In genomic region chr5:150256416-150257064, GRCh38 we compare ENCODE assay signal across 16 cellular contexts. TPM values are rescaled to one million over a fixed set of nuclear protein-coding genes. Genes with fewer than 3 reads are reported as not detected.
DNase-seq lines count a peak whose midpoint lies in the region; ATAC-seq and TF ChIP-seq lines count a peak whose summit lies in the region.
"Had no signal": no experiment of that assay in that cellular context is flagged by ENCODE, and none has a peak within 500 bp of the region (broad histone marks: within the 10 kb centered on the region; RNA-seq: fewer than 3 reads in every experiment).

No MANE protein-coding gene starts in this region.

- H4K20me1 ChIP-seq in hepatocyte (ENCODE audit: insufficient read depth, poor library complexity, severe bottlenecking): no peaks in the 10 kb centered on the region

- no peaks in the 10 kb centered on the region for H3K36me3 Mint-ChIP-seq in T-helper 17 cell (ENCODE audit: low read depth)

- peak; percentile 16 for DNase-seq in DMS53 (lab: John Stamatoyannopoulos, UW)
- DNase-seq in DMS53 treated with DMSO at 0.1 percent for 48 hours (lab: John Stamatoyannopoulos, UW; ENCODE audit: unreplicated experiment): no peak
- no peak for DNase-seq in T-helper 17 cell
- no peak for DNase-seq in hepatocyte (ENCODE audit: low spot score)
- DNase-seq in psoas muscle: no peak
- no peak for DNase-seq in mucosa of gallbladder (ENCODE audit: low spot score)
- DNase-seq in stimulated activated CD4-positive, alpha-beta T cell treated with anti-CD3 and anti-CD28 coated beads, Interleukin-1b, Interleukin-23, amount 100 ng/mL, for 48 hours: no peak
- no peak for DNase-seq in activated CD4-positive, alpha-beta T cell treated with anti-CD3 and anti-CD28 coated beads for 48 hours
- DNase-seq: activated naive CD4-positive, alpha-beta T cell treated with Interleukin-2 at 50 U/mL for 16 hours; COR-L47; NCI-H748 treated with DMSO at 0.1 percent for 48 hours; SIG-M5 had no signal

- H3K4me2 ChIP-seq in hepatocyte: no peak overlapping the region

- intact Hi-C loops in psoas muscle (cut with DNase I): no loop called here

- no peak overlapping the region for H3K4me3 Mint-ChIP-seq in T-helper 17 cell

- H3K27ac ChIP-seq in hepatocyte: no peak overlapping the region
- no peak overlapping the region for H3K27ac ChIP-seq in psoas muscle
- H3K27ac ChIP-seq: parathyroid adenoma, thoracic aorta had no signal

- H3K4me1 ChIP-seq in hepatocyte (ENCODE audit: insufficient read depth): peaks cover 7% of the 10 kb centered on the region
- H3K4me1 ChIP-seq in psoas muscle: no peaks in the 10 kb centered on the region
- H3K4me1 ChIP-seq: parathyroid adenoma had no signal

- peak overlapping the region; percentile 34 for H3K27ac Mint-ChIP-seq in T-helper 17 cell

- no peaks in the 10 kb centered on the region for H3K36me3 ChIP-seq in hepatocyte (replicated peaks; ENCODE audit: insufficient read depth, low read depth)
- no peaks in the 10 kb centered on the region for H3K36me3 ChIP-seq in psoas muscle (ENCODE audit: insufficient read depth in 1 of 2, low read depth in 1 of 2)
- H3K36me3 ChIP-seq: cardiac muscle cell, thoracic aorta had no signal

- H3K4me3 ChIP-seq in hepatocyte: no peak overlapping the region
- no peak overlapping the region for H3K4me3 ChIP-seq in psoas muscle
- H3K4me3 ChIP-seq: cardiac muscle cell, lung, thoracic aorta had no signal

- no peaks in the 10 kb centered on the region for H3K79me2 ChIP-seq in hepatocyte
- H3K79me2 ChIP-seq: parathyroid adenoma had no signal

- H3K4me1 Mint-ChIP-seq in T-helper 17 cell: no peaks in the 10 kb centered on the region

- H3K27me3 Mint-ChIP-seq in T-helper 17 cell: no peaks in the 10 kb centered on the region

- 69% methylated on average over 12 of the region's 12 CpGs for WGBS in hepatocyte (ENCODE audit: low lambda C conversion rate, missing lambda C conversion rate)
- 61 to 80% (median 62%) methylated on average over 12 of the region's 12 CpGs for WGBS in psoas muscle, 3 donors

- ATAC-seq in T-helper 17 cell: no peak
- peak in 3 of 4 donors; percentile 45 to 73 (median 66) for ATAC-seq in psoas muscle

- H2AFZ ChIP-seq in hepatocyte: no peak overlapping the region
- H2AFZ ChIP-seq: parathyroid adenoma had no signal

- TF ChIP-seq CTCF in hepatocyte (IDR thresholded peaks at IDR 0.05; ENCODE audit: poor library complexity) (peak; percentile 9), psoas muscle (IDR thresholded peaks at IDR 0.05) (peak; percentile 17)

- H3K27me3 ChIP-seq in hepatocyte (no peaks in the 10 kb centered on the region), psoas muscle (ENCODE audit: insufficient read depth in 3 of 3, low read length in 2 of 3) (no peaks in the 10 kb centered on the region)
- H3K27me3 ChIP-seq: cardiac muscle cell had no signal

- no peaks in the 10 kb centered on the region for H3K9me2 ChIP-seq in hepatocyte (replicated peaks; ENCODE audit: insufficient read depth)

- H3K9me3 ChIP-seq in T-helper 17 cell (ENCODE audit: control insufficient read depth, low read length, poor library complexity, severe bottlenecking) (no peaks in the 10 kb centered on the region), hepatocyte (ENCODE audit: low read depth) (no peaks in the 10 kb centered on the region), psoas muscle (no peaks in the 10 kb centered on the region)
- H3K9me3 ChIP-seq: thoracic aorta had no signal

RNA-seq across cellular contexts. Expression of gene CAMK2A, which starts 33.0 kb away (rescaled TPM):
- total RNA-seq in T-helper 17 cell (not detected), hepatocyte (0.88 and 2.6 TPM in 2 replicates), psoas muscle (100 to 1,000 TPM in 1 of 4 donors, 10 to 100 TPM in 3; 41.7 to 118 (median 48.1) TPM), mucosa of gallbladder (5.0 TPM)
- polyA plus RNA-seq in hepatocyte (1.0 and 1.2 TPM in 2 replicates), psoas muscle (10 to 100 TPM in 2 of 3 donors, 1 to 10 TPM in 1; 8.1 to 49.6 (median 19.4) TPM)

RNA-seq across cellular contexts. Expression of gene ARSI, which starts 46.2 kb away (rescaled TPM):
- total RNA-seq in T-helper 17 cell: not detected
- total RNA-seq in hepatocyte: 18.4 and 27.9 TPM in 2 replicates
- polyA plus RNA-seq in hepatocyte: 27.1 and 42.8 TPM in 2 replicates
- under 1 TPM in 2 of 4 donors, not detected in 2; 0.15 to 0.45 TPM for total RNA-seq in psoas muscle
- polyA plus RNA-seq in psoas muscle: not detected
- total RNA-seq in mucosa of gallbladder: 2.2 TPM
